In genomic region chr11:31957674-31958073, GRCh38 we compare ENCODE assay signal across 23 cellular contexts.
DNase-seq lines count a peak whose midpoint lies in the region; ATAC-seq, FAIRE-seq and TF ChIP-seq lines count a peak whose summit lies in the region.
"Had no signal": no experiment of that assay in that cellular context is flagged by ENCODE, and none has a peak within 500 bp of the region (broad histone marks: within the 10 kb centered on the region; RNA-seq: fewer than 3 reads in every experiment).

No MANE protein-coding gene starts in this region.

- H3K36me3 ChIP-seq in neural progenitor cell (no peaks in the 10 kb centered on the region), kidney (ENCODE audit: control insufficient read depth in 1 of 2, insufficient read depth in 2 of 2, low read length in 2 of 2) (no peaks in the 10 kb centered on the region)
- H3K36me3 ChIP-seq: colonic mucosa, Peyer's patch, thoracic aorta had no signal

- H3K79me2 ChIP-seq in neural progenitor cell (ENCODE audit: low read depth), result no peaks in the 10 kb centered on the region
- H3K79me2 ChIP-seq: parathyroid adenoma had no signal

- TF ChIP-seq CTCF in WTC11 (IDR thresholded peaks at IDR 0.05), result no peak
- TF ChIP-seq CTCF in neural progenitor cell (IDR thresholded peaks at IDR 0.05), result no peak
- TF ChIP-seq CTCF in kidney (IDR thresholded peaks at IDR 0.05; ENCODE audit: borderline replicate concordance, extremely low read depth, insufficient read depth), result no peak

- no peak overlapping the region for H3K4me2 ChIP-seq in neural progenitor cell

- peaks cover 6% of the 10 kb centered on the region for H3K4me1 Mint-ChIP-seq in WTC11
- H3K4me1 Mint-ChIP-seq in neural progenitor cell, result peaks cover 22% of the 10 kb centered on the region
- H3K4me1 Mint-ChIP-seq: activated CD4-positive, alpha-beta T cell treated with anti-CD3 and anti-CD28 coated beads, Interleukin-2, amount 10 ng/mL, durations not matched to agents 7 days and 5 days; activated T-helper 17 cell treated with anti-CD3 and anti-CD28 coated beads, Interleukin-2, amount 50 U/mL, for 72 hours; naive B cell; stimulated activated effector memory CD8-positive, alpha-beta T cell treated with anti-CD3 and anti-CD28 coated beads, Interleukin-12 subunit alpha, Interleukin-12 subunit beta, amount 100 ng/mL, for 72 hours; T-helper 17 cell had no signal

- H3K9ac ChIP-seq in neural progenitor cell (no peak overlapping the region), kidney (ENCODE audit: low read length in 2 of 2) (no peak overlapping the region)
- H3K9ac ChIP-seq: parathyroid adenoma had no signal

- no peaks in the 10 kb centered on the region for H3F3A ChIP-seq in neural progenitor cell (ENCODE audit: low read depth)

- no peak for DNase-seq in WTC11 (ENCODE audit: low spot score)
- DNase-seq in neural progenitor cell (ENCODE audit: low spot score), result peak; percentile 6
- no peak for DNase-seq in stimulated activated CD4-positive, alpha-beta T cell treated with anti-CD3 and anti-CD28 coated beads, Interleukin-15, amount 100 ng/mL, for 24 hours
- DNase-seq in kidney, result no peak
- DNase-seq in activated gamma-delta T cell (lab: John Stamatoyannopoulos, UW), result no peak
- DNase-seq: DMS79 treated with DMSO at 0.1 percent for 48 hours, naive B cell, NCI-H187 treated with DMSO at 0.1 percent for 48 hours, NCI-H2227 treated with DMSO at 0.1 percent for 48 hours, NCI-H774 had no signal

- no peak overlapping the region for H3K27ac ChIP-seq in neural progenitor cell
- no peak overlapping the region for H3K27ac ChIP-seq in kidney (ENCODE audit: low read depth in 2 of 2, low read length in 2 of 2)
- H3K27ac ChIP-seq: colonic mucosa, parathyroid adenoma, Peyer's patch, thoracic aorta had no signal

- no peaks in the 10 kb centered on the region for H3K36me3 Mint-ChIP-seq in WTC11
- H3K36me3 Mint-ChIP-seq in neural progenitor cell, result no peaks in the 10 kb centered on the region
- H3K36me3 Mint-ChIP-seq: brain; CD4-positive, alpha-beta memory T cell; naive B cell; stimulated activated effector memory CD8-positive, alpha-beta T cell treated with anti-CD3 and anti-CD28 coated beads, Interleukin-12 subunit alpha, Interleukin-12 subunit beta, amount 100 ng/mL, for 72 hours had no signal

- peaks cover 12% of the 10 kb centered on the region for H3K27me3 Mint-ChIP-seq in WTC11 (ENCODE audit: low read depth)
- peaks cover 5% of the 10 kb centered on the region for H3K27me3 Mint-ChIP-seq in neural progenitor cell (ENCODE audit: insufficient read depth, low read depth)
- H3K27me3 Mint-ChIP-seq: activated T-helper 17 cell treated with anti-CD3 and anti-CD28 coated beads, Interleukin-2, amount 50 U/mL, for 72 hours; T-helper 17 cell had no signal

- no peaks in the 10 kb centered on the region for H3K9me3 Mint-ChIP-seq in WTC11
- no peaks in the 10 kb centered on the region for H3K9me3 Mint-ChIP-seq in neural progenitor cell
- H3K9me3 Mint-ChIP-seq: activated CD4-positive, alpha-beta T cell treated with anti-CD3 and anti-CD28 coated beads, Interleukin-2, amount 10 ng/mL, durations not matched to agents 7 days and 5 days; activated T-helper 17 cell treated with anti-CD3 and anti-CD28 coated beads, Interleukin-2, amount 50 U/mL, for 72 hours; CD4-positive, alpha-beta memory T cell; HFFc6; stimulated activated effector memory CD8-positive, alpha-beta T cell treated with anti-CD3 and anti-CD28 coated beads, Interleukin-12 subunit alpha, Interleukin-12 subunit beta, amount 100 ng/mL, for 72 hours had no signal

- H3K27ac Mint-ChIP-seq in WTC11 (no peak overlapping the region), neural progenitor cell (no peak overlapping the region)
- H3K27ac Mint-ChIP-seq: activated CD4-positive, alpha-beta T cell treated with anti-CD3 and anti-CD28 coated beads, Interleukin-2, amount 10 ng/mL, durations not matched to agents 7 days and 5 days; activated T-helper 17 cell treated with anti-CD3 and anti-CD28 coated beads, Interleukin-2, amount 50 U/mL, for 72 hours; CD4-positive, alpha-beta memory T cell; HFFc6; naive B cell; stimulated activated effector memory CD8-positive, alpha-beta T cell treated with anti-CD3 and anti-CD28 coated beads, Interleukin-12 subunit alpha, Interleukin-12 subunit beta, amount 100 ng/mL, for 72 hours; T-helper 17 cell had no signal

- H3K9me3 ChIP-seq in neural progenitor cell (ENCODE audit: low read depth), result no peaks in the 10 kb centered on the region
- no peaks in the 10 kb centered on the region for H3K9me3 ChIP-seq in kidney (ENCODE audit: control insufficient read depth in 1 of 2, low read length in 2 of 2)
- H3K9me3 ChIP-seq: colonic mucosa, Peyer's patch, thoracic aorta had no signal

- POLR2A ChIA-PET in WTC11 (lab: Charles Lee), result interaction anchor here (1.0 kb wide), 1 partner anchor 150 kb away, joined by 3 read pairs; no protein-coding TSS in a partner anchor

- ATAC-seq in GM19035 (IDR thresholded peaks at IDR 0.05; ENCODE audit: unreplicated experiment), result peak; percentile 20
- peak; percentile 3 for ATAC-seq in HG02798 (IDR thresholded peaks at IDR 0.05; ENCODE audit: poor library complexity, unreplicated experiment)
- ATAC-seq in WTC11, result peak; percentile 11; the same call in 1 of the 2 replicates

- no peaks in the 10 kb centered on the region for H3K27me3 ChIP-seq in neural progenitor cell
- H3K27me3 ChIP-seq: colonic mucosa, Peyer's patch had no signal

- H4K20me1 ChIP-seq in neural progenitor cell (ENCODE audit: low read depth), result no peaks in the 10 kb centered on the region

- CTCF ChIA-PET in WTC11 (lab: Charles Lee), result interaction anchor here (0.5 to 3.1 kb wide), 67 partner anchors 8 to 851 kb away, joined by 3 to 47 read pairs (median 5); partner anchors contain the start of genes DCDC1 and DNAJC24

- no peak for FAIRE-seq in kidney (lab: Jason Lieb, UNC)

- no peak overlapping the region for H3K4me3 Mint-ChIP-seq in WTC11
- H3K4me3 Mint-ChIP-seq in neural progenitor cell, result no peak overlapping the region
- H3K4me3 Mint-ChIP-seq: activated CD4-positive, alpha-beta T cell treated with anti-CD3 and anti-CD28 coated beads, Interleukin-2, amount 10 ng/mL, durations not matched to agents 7 days and 5 days; activated T-helper 17 cell treated with anti-CD3 and anti-CD28 coated beads, Interleukin-2, amount 50 U/mL, for 72 hours; HFFc6; stimulated activated effector memory CD8-positive, alpha-beta T cell treated with anti-CD3 and anti-CD28 coated beads, Interleukin-12 subunit alpha, Interleukin-12 subunit beta, amount 100 ng/mL, for 72 hours; T-helper 17 cell had no signal

- H3K4me1 ChIP-seq in neural progenitor cell, result peaks cover 6% of the 10 kb centered on the region
- no peaks in the 10 kb centered on the region for H3K4me1 ChIP-seq in kidney (ENCODE audit: control insufficient read depth in 1 of 2, insufficient read depth in 1 of 2, low read depth in 1 of 2, low read length in 2 of 2)
- H3K4me1 ChIP-seq: colonic mucosa, parathyroid adenoma, Peyer's patch had no signal

- intact Hi-C loops in kidney (cut with DNase I), result no loop called here

- peak overlapping the region; percentile 91 for H2AFZ ChIP-seq in neural progenitor cell (replicated peaks)
- H2AFZ ChIP-seq: parathyroid adenoma had no signal

- H3K4me3 ChIP-seq in neural progenitor cell (no peak overlapping the region), kidney (ENCODE audit: low read length in 2 of 2) (no peak overlapping the region)
- H3K4me3 ChIP-seq: colonic mucosa, Peyer's patch, thoracic aorta had no signal

TF ChIP-seq in WTC11, 78 proteins besides CTCF, POLR2A, EP300 and RAD21:
- TF ChIP-seq FOXK1 (CRISPR knock-in tag; IDR thresholded peaks at IDR 0.05) (no peak), JAZF1 (CRISPR knock-in tag; IDR thresholded peaks at IDR 0.05) (no peak)
